9 cellular contexts compared by ENCODE assay signal in the genomic region with DNA sequence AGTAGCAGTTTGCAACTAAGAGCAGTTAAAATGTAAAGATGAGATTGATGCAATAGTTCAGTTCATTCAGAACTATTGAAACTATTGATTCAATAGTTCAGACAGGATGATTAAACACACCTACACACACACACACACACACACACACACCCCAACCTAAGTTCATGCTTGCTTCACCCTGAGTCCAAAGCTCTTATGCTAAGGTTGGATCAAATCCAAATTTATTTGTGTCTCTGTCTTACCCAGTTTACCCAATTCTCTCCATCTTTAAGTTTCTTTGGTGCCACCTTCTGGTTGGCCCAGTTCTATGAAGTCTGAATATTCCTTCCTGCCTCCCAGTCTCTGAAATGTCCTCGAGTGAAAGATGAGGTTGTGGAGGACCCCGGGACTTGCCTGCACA. TPM values are rescaled to one million over a fixed set of nuclear protein-coding genes. Genes with fewer than 3 reads are reported as not detected.
DNase-seq lines count a peak whose midpoint lies in the region; ATAC-seq and TF ChIP-seq lines count a peak whose summit lies in the region.
"Had no signal": no experiment of that assay in that cellular context is flagged by ENCODE, and none has a peak within 500 bp of the region (broad histone marks: within the 10 kb centered on the region; RNA-seq: fewer than 3 reads in every experiment).

No MANE protein-coding gene starts in this region.

- H3K9me3 ChIP-seq in Panc1 (ENCODE audit: control insufficient read depth, insufficient read depth, low read depth, low read length), result no peaks in the 10 kb centered on the region
- H3K9me3 ChIP-seq: adrenal gland had no signal

- CTCF ChIA-PET in BJ (lab: Yijun Ruan, JAX) (interaction anchor here (0.7 to 4.3 kb wide), 6 partner anchors 10 to 465 kb away, joined by 3 to 51 read pairs (median 8); no protein-coding TSS in a partner anchor), Panc1 (lab: Charles Lee) (no interaction called here)

- POLR2A ChIA-PET in BJ (lab: Charles Lee) (no interaction called here), Panc1 (lab: Charles Lee) (no interaction called here)

- intact Hi-C loops in Panc1 (cut with micrococcal nuclease; ENCODE audit: unreplicated experiment), result loop anchor here (5.0 kb wide), 1 partner anchor 83 kb away; no protein-coding TSS in a partner anchor

- ATAC-seq in Panc1 (no peak), GM18511 (IDR thresholded peaks at IDR 0.05; ENCODE audit: unreplicated experiment) (no peak), GM19452 (IDR thresholded peaks at IDR 0.05; ENCODE audit: unreplicated experiment) (no peak), GM18870 (IDR thresholded peaks at IDR 0.05; ENCODE audit: unreplicated experiment) (no peak)

- in situ Hi-C loops in GM13977 (cut with MboI; ENCODE audit: low pct_unique_long_range_greater_than_20kb, low sequenced_read_pairs, unreplicated experiment), result no loop called here
- in situ Hi-C loops in Panc1 (cut with HindIII; ENCODE audit: low pct_unique_long_range_greater_than_20kb, low sequenced_read_pairs), result no loop called here

- no peak overlapping the region for H3K27ac ChIP-seq in Panc1 (ENCODE audit: low read length)
- H3K27ac ChIP-seq: adrenal gland had no signal

- TF ChIP-seq CTCF in BJ (IDR thresholded peaks at IDR 0.05; ENCODE audit: insufficient read depth, low read depth, low read length) (peak; percentile 47), GM13977 (IDR thresholded peaks at IDR 0.05; ENCODE audit: extremely low read depth, insufficient read depth, missing control alignments) (peak; percentile 29), Panc1 (IDR thresholded peaks at IDR 0.05) (peak; percentile 33)

- no peaks in the 10 kb centered on the region for H3K27me3 ChIP-seq in BJ (ENCODE audit: control insufficient read depth, insufficient read depth, low read length)
- no peaks in the 10 kb centered on the region for H3K27me3 ChIP-seq in Panc1 (ENCODE audit: control insufficient read depth, insufficient read depth, low read length)
- H3K27me3 ChIP-seq: adrenal gland had no signal

- H3K4me1 ChIP-seq in Panc1 (ENCODE audit: control insufficient read depth, insufficient read depth, low read length), result no peaks in the 10 kb centered on the region; the same call in 1 of the 2 replicates

- H3K36me3 ChIP-seq in BJ (ENCODE audit: control insufficient read depth, insufficient read depth, low read length) (no peaks in the 10 kb centered on the region; the same call in 1 of the 2 replicates), Panc1 (ENCODE audit: control insufficient read depth, insufficient read depth, low read length) (no peaks in the 10 kb centered on the region)
- H3K36me3 ChIP-seq: adrenal gland had no signal

- no TSS peak for BruUV-seq in Panc1 (replicated peaks; lab: Mats Ljungman, UMichigan)

- no peak overlapping the region for H3K4me3 ChIP-seq in BJ (ENCODE audit: low read depth, low read length)
- H3K4me3 ChIP-seq in Panc1 (ENCODE audit: low read depth in 2 of 2, low read length in 2 of 2), result no peak overlapping the region
- H3K4me3 ChIP-seq: adrenal gland had no signal

- DNase-seq in BJ (ENCODE audit: low read depth) (no peak), GM13977 (ENCODE audit: low spot score) (no peak), Panc1 (ENCODE audit: low read depth, low spot score) (no peak), inferior parietal cortex (ENCODE audit: extremely low spot score) (peak; percentile 45), HuH-7 (ENCODE audit: low spot score) (no peak)

RNA-seq across cellular contexts. Expression of a gene that starts 5.1 kb away (rescaled TPM):
- polyA plus RNA-seq in BJ (2011; rRNA removed), result 18.4 and 27.0 TPM in 2 replicates
- polyA minus RNA-seq in BJ (2011; rRNA and poly(A)+ RNA removed), result 9.7 TPM in 2 replicates
- 2.0 TPM for total RNA-seq in Panc1 (2021; ENCODE audit: unreplicated experiment)
- polyA plus RNA-seq in Panc1 (2012; ENCODE audit: insufficient read length), result 0.64 TPM

RNA-seq across cellular contexts. Expression of a gene that starts 25.9 kb away (rescaled TPM):
- polyA plus RNA-seq in BJ (2011; rRNA removed), result 0.26 and 0.39 TPM in 2 replicates
- polyA minus RNA-seq in BJ (2011; rRNA and poly(A)+ RNA removed), result 0.19 TPM in 1 of 2 replicates, not detected in the other
- 1.3 TPM for total RNA-seq in Panc1 (2021; ENCODE audit: unreplicated experiment)
- 0.17 TPM for polyA plus RNA-seq in Panc1 (2012; ENCODE audit: insufficient read length)
